Comparison of ENCODE assay signal across 8 cellular contexts in the genomic region with DNA sequence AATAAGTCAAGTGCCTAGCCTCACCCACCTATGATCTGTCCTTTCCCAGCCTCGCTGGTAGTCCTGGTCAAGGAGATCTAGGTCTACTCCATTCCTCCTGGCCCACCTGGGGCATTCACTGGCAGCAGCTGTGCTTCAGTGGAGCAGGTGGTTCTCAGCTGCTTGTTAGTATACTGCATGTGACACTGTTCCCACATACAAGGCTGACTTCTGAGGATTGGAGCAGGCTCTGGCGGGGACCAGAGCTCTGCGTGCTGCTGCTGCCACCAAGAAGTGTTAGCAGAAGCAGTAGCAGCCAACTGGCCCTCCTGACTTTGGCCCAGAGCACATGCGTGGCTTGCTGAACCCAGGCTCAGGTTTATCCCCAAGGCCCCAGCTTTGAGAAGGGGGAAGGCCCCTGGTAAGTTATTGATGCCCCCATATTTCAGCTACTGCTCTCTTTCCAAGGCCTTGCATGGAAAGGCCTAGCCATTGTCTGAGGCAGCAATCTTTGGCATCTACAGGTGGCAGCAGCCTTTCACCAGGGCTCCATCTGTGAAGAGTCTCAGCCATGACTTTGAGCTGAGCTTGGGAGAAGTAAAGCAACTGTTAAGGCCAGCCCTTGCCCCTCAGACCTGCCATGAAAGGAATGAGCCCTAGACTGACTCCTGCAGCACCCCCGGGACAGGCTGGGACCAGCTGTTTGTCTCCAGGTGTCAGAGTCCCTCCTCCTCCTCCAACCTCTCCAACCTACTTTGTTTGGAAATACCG. TPM values are rescaled to one million over a fixed set of nuclear protein-coding genes. Genes with fewer than 3 reads are reported as not detected.
DNase-seq lines count a peak whose midpoint lies in the region; TF ChIP-seq lines count a peak whose summit lies in the region.
"Had no signal": no experiment of that assay in that cellular context is flagged by ENCODE, and none has a peak within 500 bp of the region (broad histone marks: within the 10 kb centered on the region; RNA-seq: fewer than 3 reads in every experiment).

No MANE protein-coding gene starts in this region.

- H3K9me3 Mint-ChIP-seq in glutamatergic neuron (ENCODE audit: unreplicated experiment) = peaks cover 21% of the 10 kb centered on the region

- H3K4me1 ChIP-seq in spleen = peaks cover 44 to 100% (median 81%) of the 10 kb centered on the region in 6 donors

- H3K9ac ChIP-seq in SK-N-MC (ENCODE audit: insufficient read length) = peak overlapping the region; percentile 53

- peaks cover 13% of the 10 kb centered on the region for H3K36me3 Mint-ChIP-seq in glutamatergic neuron (ENCODE audit: unreplicated experiment)

- in situ Hi-C loops in GM13977 (cut with MboI; ENCODE audit: low pct_unique_long_range_greater_than_20kb, low sequenced_read_pairs, unreplicated experiment) = no loop called here

- intact Hi-C loops in spleen (cut with DNase I; ENCODE audit: low total_unique reads) = no loop called here

- H3K27me3 ChIP-seq in spleen (replicated peaks in 1 of 7) = no peaks in the 10 kb centered on the region

- TF ChIP-seq CTCF in glutamatergic neuron (IDR thresholded peaks at IDR 0.05; ENCODE audit: partially characterized antibody, unreplicated experiment) (no peak), spleen (IDR thresholded peaks at IDR 0.05 in 8 of 11, conservative IDR thresholded peaks at IDR 0.05 in 3 of 11) (no peak), GM13977 (IDR thresholded peaks at IDR 0.05; ENCODE audit: extremely low read depth, insufficient read depth, missing control alignments) (no peak)

- H3K27ac ChIP-seq in SK-N-MC (peak overlapping the region; percentile 94), spleen (peak overlapping the region; percentile 5 to 90 (median 77))

- 85 to 93% (median 91%) methylated on average over 6 of the region's 6 CpGs for WGBS in spleen, 5 donors

- H3K4me1 Mint-ChIP-seq in glutamatergic neuron (ENCODE audit: low read depth, unreplicated experiment) = peaks cover 25% of the 10 kb centered on the region

- H3K27me3 Mint-ChIP-seq in glutamatergic neuron (ENCODE audit: unreplicated experiment) = peaks cover 13% of the 10 kb centered on the region

- H3K4me3 ChIP-seq in SK-N-MC (peak overlapping the region; percentile 52), spleen (no peak overlapping the region)

- TF ChIP-seq POLR2A in spleen (IDR thresholded peaks at IDR 0.05) = no peak

- peak overlapping the region; percentile 62 for H3K27ac Mint-ChIP-seq in glutamatergic neuron (ENCODE audit: unreplicated experiment)

- peaks cover 34% of the 10 kb centered on the region for H3K36me3 ChIP-seq in SK-N-MC (ENCODE audit: insufficient read depth, low read length)
- H3K36me3 ChIP-seq in spleen = peaks cover 4 to 84% (median 66%) of the 10 kb centered on the region in 6 donors

- no peak overlapping the region for H3K4me3 Mint-ChIP-seq in glutamatergic neuron (ENCODE audit: unreplicated experiment)

- H3K9me3 ChIP-seq in SK-N-MC (ENCODE audit: low read depth, low read length) = no peaks in the 10 kb centered on the region
- H3K9me3 ChIP-seq in spleen = no peaks in the 10 kb centered on the region

- no peak for DNase-seq in SK-N-MC (ENCODE audit: low read depth, low spot score)
- DNase-seq in glutamatergic neuron = no peak
- peak; percentile 52 for DNase-seq in spleen
- no peak for DNase-seq in activated T-cell treated with anti-CD3 and anti-CD28 coated beads for 4 hours
- no peak for DNase-seq in activated CD8-positive, alpha-beta memory T cell treated with anti-CD3 and anti-CD28 coated beads, Interleukin-2, amount 50 U/mL, for 4 hours
- DNase-seq in GM13977 (ENCODE audit: low spot score) = no peak
- DNase-seq: NCI-H2081 treated with DMSO at 0.1 percent for 48 hours had no signal

RNA-seq across cellular contexts. Expression of a gene that starts 26.5 kb away (rescaled TPM):
- total RNA-seq in glutamatergic neuron (ENCODE audit: unreplicated experiment) (38.4 TPM), spleen (100 to 1,000 TPM in 2 of 7 donors, 10 to 100 TPM in 5; 62.5 to 137 (median 88.7) TPM)
- polyA plus RNA-seq in spleen = 10 to 100 TPM; 13.3 to 26.5 (median 15.5) TPM

RNA-seq across cellular contexts. Expression of a gene that starts 26.9 kb away (rescaled TPM):
- 10.6 TPM for total RNA-seq in glutamatergic neuron (ENCODE audit: unreplicated experiment)
- total RNA-seq in spleen = 10 to 100 TPM in 5 of 7 donors, 1 to 10 TPM in 2; 6.9 to 17.4 (median 10.8) TPM
- 10 to 100 TPM in 1 of 3 donors, 1 to 10 TPM in 2; 4.7 to 10.2 (median 6.1) TPM for polyA plus RNA-seq in spleen

RNA-seq across cellular contexts. Expression of a gene that starts 45.1 kb away (rescaled TPM):
- total RNA-seq in glutamatergic neuron (ENCODE audit: unreplicated experiment) (0.29 TPM), spleen (under 1 TPM in 2 of 7 donors, not detected in 5; 0.23 to 0.33 TPM)
- polyA plus RNA-seq in spleen = under 1 TPM in 1 of 3 donors, not detected in 2; 0.03 TPM
- total RNA-seq: fibroblast of lung had no signal
- polyA plus RNA-seq: fibroblast of lung had no signal

RNA-seq across cellular contexts. Expression of a gene that starts 56.5 kb away (rescaled TPM):
- total RNA-seq in glutamatergic neuron (ENCODE audit: unreplicated experiment) = 87.7 TPM
- 100 to 1,000 TPM in 2 of 7 donors, 10 to 100 TPM in 5; 65.4 to 111 (median 88.7) TPM for total RNA-seq in spleen
- polyA plus RNA-seq in spleen = 10 to 100 TPM; 14.9 to 33.9 (median 15.7) TPM

RNA-seq across cellular contexts. Expression of a gene that starts 56.9 kb away (rescaled TPM):
- total RNA-seq in glutamatergic neuron (ENCODE audit: unreplicated experiment) (11.1 TPM), spleen (1 to 10 TPM; 3.2 to 5.6 (median 4.4) TPM)
- polyA plus RNA-seq in spleen = 1 to 10 TPM; 1.4 to 3.4 (median 2.1) TPM
